Comparison of ENCODE assay signal across 1 cellular context in genomic region chr2:50613161-50613560, GRCh38.
TF ChIP-seq lines count a peak whose summit lies in the region.

No MANE protein-coding gene starts in this region.

TF ChIP-seq in WTC11, 78 proteins besides CTCF, POLR2A, EP300 and RAD21 (continued from another document):
- TF ChIP-seq MAX (CRISPR knock-in tag; IDR thresholded peaks at IDR 0.05): no peak
- TF ChIP-seq NR2C2 (CRISPR knock-in tag; IDR thresholded peaks at IDR 0.05): no peak
- TF ChIP-seq GTF2I (CRISPR knock-in tag; conservative IDR thresholded peaks at IDR 0.05): no peak
- TF ChIP-seq ZNF532 (CRISPR knock-in tag; IDR thresholded peaks at IDR 0.05; ENCODE audit: borderline replicate concordance): no peak
- TF ChIP-seq MLX (CRISPR knock-in tag; IDR thresholded peaks at IDR 0.05): no peak
- no peak for TF ChIP-seq SP1 (CRISPR knock-in tag; conservative IDR thresholded peaks at IDR 0.05)
- no peak for TF ChIP-seq JAZF1 (CRISPR knock-in tag; IDR thresholded peaks at IDR 0.05)
- no peak for TF ChIP-seq ZMAT4 (CRISPR knock-in tag; IDR thresholded peaks at IDR 0.05)
- no peak for TF ChIP-seq E2F4 (CRISPR knock-in tag; IDR thresholded peaks at IDR 0.05; ENCODE audit: borderline replicate concordance, low read depth)
- TF ChIP-seq PRDM15 (CRISPR knock-in tag; IDR thresholded peaks at IDR 0.05): no peak
- no peak for TF ChIP-seq FOXP4 (CRISPR knock-in tag; IDR thresholded peaks at IDR 0.05)
- no peak for TF ChIP-seq HMGXB4 (CRISPR knock-in tag; IDR thresholded peaks at IDR 0.05)
